8 cellular contexts compared by ENCODE assay signal in the genomic region with DNA sequence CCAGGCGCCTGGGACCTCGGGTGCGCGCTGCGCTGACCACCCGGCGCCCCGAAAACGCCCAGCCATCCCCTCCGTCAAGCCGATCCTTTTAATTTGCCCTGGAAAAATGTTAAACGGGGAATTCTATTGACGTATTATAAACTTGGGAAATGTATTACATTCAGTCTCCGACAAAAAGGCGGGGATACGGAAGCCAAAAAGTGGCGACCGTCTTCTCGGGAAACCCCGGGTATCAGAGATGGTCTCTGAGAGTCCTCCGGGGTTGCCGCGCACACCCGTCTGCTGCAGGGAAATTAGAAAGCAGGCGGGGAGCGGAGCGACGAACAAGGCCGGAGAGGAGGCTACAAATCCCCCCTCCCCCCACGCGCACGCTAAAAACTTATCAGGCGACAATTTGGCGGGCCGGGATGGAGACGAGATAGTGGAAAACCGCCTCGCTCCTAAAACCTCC. TPM values are rescaled to one million over a fixed set of nuclear protein-coding genes. Genes with fewer than 3 reads are reported as not detected.
DNase-seq lines count a peak whose midpoint lies in the region; ATAC-seq and TF ChIP-seq lines count a peak whose summit lies in the region.

No MANE protein-coding gene starts in this region.

- H3K36me3 Mint-ChIP-seq in MCF 10A (ENCODE audit: insufficient read depth, unreplicated experiment), result no peaks in the 10 kb centered on the region
- H3K36me3 Mint-ChIP-seq in stimulated activated memory B cell treated with anti-CD40 and anti-IgM and Interleukin-4, amounts not matched to agents 10 μg/mL and 1 μg/mL and 100 μg/mL, for 72 hours, result no peaks in the 10 kb centered on the region

- DNase-seq in heart right ventricle, result peak in 1 of 2 donors; percentile 10
- no peak for DNase-seq in Right ventricle myocardium inferior (ENCODE audit: missing footprints)
- DNase-seq in MCF 10A (ENCODE audit: unreplicated experiment), result peak; percentile 1
- DNase-seq in lung microvascular endothelial cell (ENCODE audit: low read depth in 2 of 2), result peak; percentile 26 to 47
- DNase-seq in vagina (ENCODE audit: extremely low spot score in 2 of 2), result no peak
- DNase-seq in epidermal melanocyte (ENCODE audit: insufficient read length, low spot score), result no peak
- no peak for DNase-seq in HPDE6-E6E7 (ENCODE audit: extremely low spot score)

- no peaks in the 10 kb centered on the region for H3K9me3 ChIP-seq in heart right ventricle
- H3K9me3 ChIP-seq in vagina, result no peaks in the 10 kb centered on the region

- POLR2A ChIA-PET in MCF 10A (lab: Yijun Ruan, JAX), result interaction anchor here (0.6 to 1.4 kb wide), 5 partner anchors 7 to 282 kb away, joined by 3 to 8 read pairs (median 3); no protein-coding TSS in a partner anchor

- no peaks in the 10 kb centered on the region for H3K27me3 Mint-ChIP-seq in MCF 10A (ENCODE audit: insufficient read depth, unreplicated experiment)
- peaks cover 76% of the 10 kb centered on the region for H3K27me3 Mint-ChIP-seq in stimulated activated memory B cell treated with anti-CD40 and anti-IgM and Interleukin-4, amounts not matched to agents 10 μg/mL and 1 μg/mL and 100 μg/mL, for 72 hours

- H3K27ac Mint-ChIP-seq in MCF 10A (ENCODE audit: low read depth, unreplicated experiment), result no peak overlapping the region
- H3K27ac Mint-ChIP-seq in stimulated activated memory B cell treated with anti-CD40 and anti-IgM and Interleukin-4, amounts not matched to agents 10 μg/mL and 1 μg/mL and 100 μg/mL, for 72 hours, result no peak overlapping the region

- H3K4me3 ChIP-seq in heart right ventricle (peak overlapping the region; percentile 29 to 59 (median 51)), vagina (peak overlapping the region; percentile 13 to 26)

- TF ChIP-seq POLR2A in vagina (IDR thresholded peaks at IDR 0.05), result no peak

- H3K36me3 ChIP-seq in heart right ventricle (no peaks in the 10 kb centered on the region), vagina (no peaks in the 10 kb centered on the region)

- H3K27me3 ChIP-seq in heart right ventricle, result peaks cover 0 to 81% (median 63%) of the 10 kb centered on the region in 7 donors
- H3K27me3 ChIP-seq in vagina, result peaks cover 11% of the 10 kb centered on the region

- 1% methylated on average over 38 of the region's 38 CpGs for WGBS in heart right ventricle, 2 donors

- TF ChIP-seq CTCF in heart right ventricle (IDR thresholded peaks at IDR 0.05) (no peak), MCF 10A (IDR thresholded peaks at IDR 0.05; ENCODE audit: unreplicated experiment) (no peak), vagina (IDR thresholded peaks at IDR 0.05) (no peak)

- H3K4me1 ChIP-seq in heart right ventricle (peaks cover 2 to 25% (median 19%) of the 10 kb centered on the region in 9 donors), vagina (peaks cover 25% of the 10 kb centered on the region)

- BruUV-seq in MCF 10A (replicated peaks; lab: Mats Ljungman, UMichigan), result no TSS peak

- CTCF ChIA-PET in MCF 10A (lab: Yijun Ruan, JAX), result interaction anchor here (0.6 to 5.2 kb wide), 38 partner anchors 9 to 473 kb away, joined by 3 to 97 read pairs (median 5); no protein-coding TSS in a partner anchor

- ATAC-seq in heart right ventricle (peak in 2 of 8 donors; percentile 31 to 35), Right ventricle myocardium inferior (no peak)
- ATAC-seq in stimulated activated memory B cell treated with anti-CD40 and anti-IgM and Interleukin-4, amounts not matched to agents 10 μg/mL and 1 μg/mL and 100 μg/mL, for 72 hours, result no peak

- H3K4me3 Mint-ChIP-seq in MCF 10A (ENCODE audit: unreplicated experiment), result peak overlapping the region; percentile 63
- no peak overlapping the region for H3K4me3 Mint-ChIP-seq in stimulated activated memory B cell treated with anti-CD40 and anti-IgM and Interleukin-4, amounts not matched to agents 10 μg/mL and 1 μg/mL and 100 μg/mL, for 72 hours

- no peaks in the 10 kb centered on the region for H3K9me3 Mint-ChIP-seq in MCF 10A (ENCODE audit: unreplicated experiment)
- H3K9me3 Mint-ChIP-seq in stimulated activated memory B cell treated with anti-CD40 and anti-IgM and Interleukin-4, amounts not matched to agents 10 μg/mL and 1 μg/mL and 100 μg/mL, for 72 hours, result no peaks in the 10 kb centered on the region

- H3K27ac ChIP-seq in heart right ventricle (no peak overlapping the region), vagina (no peak overlapping the region)

- no peaks in the 10 kb centered on the region for H3K4me1 Mint-ChIP-seq in MCF 10A (ENCODE audit: insufficient read depth, unreplicated experiment)
- H3K4me1 Mint-ChIP-seq in stimulated activated memory B cell treated with anti-CD40 and anti-IgM and Interleukin-4, amounts not matched to agents 10 μg/mL and 1 μg/mL and 100 μg/mL, for 72 hours, result peaks cover 6% of the 10 kb centered on the region

- intact Hi-C loops in heart right ventricle (cut with DNase I), result loop anchor here in 8 of 10 donors (1.0 to 10.0 kb wide), 3 partner anchors 10 to 284 kb away; no protein-coding TSS in a partner anchor
- intact Hi-C loops in Right ventricle myocardium inferior (cut with DNase I), result no loop called here
- intact Hi-C loops in MCF 10A (cut with micrococcal nuclease), result loop anchor here (1.0 to 5.0 kb wide), 4 partner anchors 162 to 283 kb away; no protein-coding TSS in a partner anchor
- intact Hi-C loops in vagina (cut with DNase I), result no loop called here

RNA-seq across cellular contexts. Expression of gene SALL4, which starts 1.5 kb away (rescaled TPM):
- total RNA-seq in heart right ventricle (under 1 TPM in 4 of 10 donors, not detected in 6; 0.05 to 0.17 (median 0.06) TPM), Right ventricle myocardium inferior (0.19 TPM), MCF 10A (2022) (0.49 and 0.61 TPM in 2 replicates), lung microvascular endothelial cell (0.20 and 0.22 TPM in 2 replicates), vagina (not detected)
- polyA plus RNA-seq in heart right ventricle, result under 1 TPM; 0.01 to 0.22 TPM

RNA-seq across cellular contexts. Expression of gene ATP9A, which starts 32.6 kb away (rescaled TPM):
- total RNA-seq in heart right ventricle (10 to 100 TPM; 16.5 to 32.1 (median 27.0) TPM), Right ventricle myocardium inferior (21.2 TPM), MCF 10A (2022) (7.3 and 16.4 TPM in 2 replicates), lung microvascular endothelial cell (52.1 and 55.6 TPM in 2 replicates), vagina (35.8 TPM)
- polyA plus RNA-seq in heart right ventricle, result 1 to 10 TPM; 3.4 to 3.9 TPM

Comparison
In these comparisons a context has a peak if more than half of its experiments do, and no peak if none do; other contexts are left out.
1. intact Hi-C loops: an anchor here in heart right ventricle (1.0 to 10.0 kb wide) and MCF 10A (1.0 to 5.0 kb wide); none called in Right ventricle myocardium inferior and vagina.
2. DNase-seq: peak in MCF 10A (single experiment) and lung microvascular endothelial cell (2 of 2); none in Right ventricle myocardium inferior (single experiment), vagina (0 of 2), epidermal melanocyte (single experiment) and HPDE6-E6E7 (single experiment).